ENCODE assay signal across 25 cellular contexts in the genomic region with DNA sequence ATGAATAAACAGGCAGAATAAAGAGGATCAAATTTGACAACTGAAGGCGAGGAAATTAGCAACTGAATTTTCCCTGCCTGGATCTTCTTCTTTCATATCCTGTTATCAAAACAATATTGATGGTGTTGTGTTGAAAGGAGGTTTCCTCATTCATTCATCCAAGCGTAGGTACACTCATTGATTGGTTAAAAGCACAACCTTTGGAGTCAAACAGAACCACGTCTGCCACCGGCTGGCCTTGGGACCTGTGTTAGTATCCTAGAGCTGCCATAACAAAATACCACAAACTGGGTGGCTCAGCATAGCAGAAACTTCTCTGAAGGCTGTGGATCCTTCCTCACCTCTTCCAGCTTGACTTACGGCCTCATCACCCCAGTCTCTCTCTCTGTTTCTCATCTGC.
DNase-seq lines count a peak whose midpoint lies in the region; ATAC-seq, FAIRE-seq and TF ChIP-seq lines count a peak whose summit lies in the region.
"Had no signal": no experiment of that assay in that cellular context is flagged by ENCODE, and none has a peak within 500 bp of the region (broad histone marks: within the 10 kb centered on the region; RNA-seq: fewer than 3 reads in every experiment).

No MANE protein-coding gene starts in this region.

- 20% methylated on average over 5 of the region's 5 CpGs for WGBS in HepG2 (ENCODE audit: low lambda C conversion rate)
- 57% methylated on average over 4 of the region's 5 CpGs for WGBS in right lobe of liver (ENCODE audit: insufficient coverage, low coverage, low lambda C conversion rate, missing lambda C conversion rate)

- peak overlapping the region; percentile 71 for H3K27ac ChIP-seq in HepG2 (ENCODE audit: extremely low read length, insufficient read depth, low read length)
- peak overlapping the region in 2 of 3 donors; percentile 33 to 51 for H3K27ac ChIP-seq in right lobe of liver
- H3K27ac ChIP-seq: BLaER1 had no signal

- FAIRE-seq in HepG2 (lab: Jason Lieb, UNC) = peak; percentile 64
- FAIRE-seq: A204.1, GM12878, GM12892, GM19239 had no signal

- TF ChIP-seq CTCF in HepG2 (CRISPR knock-in tag; IDR thresholded peaks at IDR 0.05) (0 out of 2 replicates have a peak, but pooled peaks have one; percentile 13), right lobe of liver (IDR thresholded peaks at IDR 0.05) (no peak), GM13976 (IDR thresholded peaks at IDR 0.05; ENCODE audit: borderline replicate concordance, control extremely low read depth, extremely low read depth, insufficient read depth, missing control alignments) (no peak)

- no peaks in the 10 kb centered on the region for H3K79me2 ChIP-seq in HepG2 (ENCODE audit: insufficient read depth, low read length)

- TF ChIP-seq RAD21 in HepG2 (CRISPR knock-in tag; IDR thresholded peaks at IDR 0.05) = no peak

- H4K20me1 ChIP-seq in HepG2 (ENCODE audit: insufficient read depth, low read length) = no peaks in the 10 kb centered on the region
- H4K20me1 ChIP-seq: BLaER1 had no signal

- no peak overlapping the region for H3K4me3 ChIP-seq in HepG2 (replicated peaks in 1 of 3; ENCODE audit: insufficient read depth in 1 of 3, low read depth in 2 of 3, low read length in 3 of 3)
- no peak overlapping the region for H3K4me3 ChIP-seq in right lobe of liver
- H3K4me3 ChIP-seq: BLaER1, GM12878 had no signal

- in situ Hi-C loops in HepG2 (cut with HindIII; ENCODE audit: extremely low pct_ligation_motif_present, low pct_unique_long_range_greater_than_20kb) (no loop called here), GM13976 (cut with MboI; ENCODE audit: low sequenced_read_pairs, unreplicated experiment) (loop anchor here (25.0 kb wide), 1 partner anchor 195 kb away; no protein-coding TSS in a partner anchor)

- CTCF ChIA-PET in HepG2 (lab: Yijun Ruan, JAX; ENCODE audit: low intra/inter-chr PET ratio, low total read pairs) = no interaction called here

- TF ChIP-seq EP300 in HepG2 (IDR thresholded peaks at IDR 0.05; ENCODE audit: low read depth in 2 of 2, low read length in 2 of 2) (peak in 1 of 2 experiments; percentile 30; a peak in 1 of 4 replicates), HepG2 (CRISPR knock-in tag; IDR thresholded peaks at IDR 0.05; ENCODE audit: borderline replicate concordance) (no peak)

- ATAC-seq in HepG2 (peak; percentile 98), right lobe of liver (peak; percentile 95 to 99 (median 98)), GM21717 (IDR thresholded peaks at IDR 0.05; ENCODE audit: unreplicated experiment) (no peak)
- ATAC-seq: GM12878 had no signal

- no peaks in the 10 kb centered on the region; a peak in 1 of 5 replicates for H3K27me3 ChIP-seq in HepG2 (ENCODE audit: control insufficient read depth in 1 of 2, insufficient read depth in 2 of 2, low read length in 2 of 2)
- H3K27me3 ChIP-seq in right lobe of liver = no peaks in the 10 kb centered on the region
- H3K27me3 ChIP-seq: BE2C, BLaER1 had no signal

- H3K4me2 ChIP-seq in HepG2 (ENCODE audit: low read depth, low read length) = peak overlapping the region; percentile 23
- H3K4me2 ChIP-seq: BLaER1 had no signal

- TF ChIP-seq POLR2A in HepG2 (IDR thresholded peaks at IDR 0.05; ENCODE audit: insufficient read depth in 1 of 2, low read depth in 2 of 2, low read length in 2 of 2) (no peak), right lobe of liver (IDR thresholded peaks at IDR 0.05) (peak; percentile 20)

- DNase-seq in HepG2 (ENCODE audit: low spot score) (peak; percentile 80), right lobe of liver (peak; percentile 55 to 77 (median 68)), NCI-H345 (lab: John Stamatoyannopoulos, UW) (no peak), GM13976 (ENCODE audit: low spot score) (no peak)
- DNase-seq: 8988T; ACHN; BE2C; C1 segment of cervical spinal cord; CD4-positive, alpha-beta memory T cell; CD4-positive, CD25-positive, alpha-beta regulatory T cell; CD8-positive, alpha-beta memory T cell; COR-L47; DMS 273 treated with DMSO at 0.1 percent for 48 hours; DMS153; DMS53; DMS79; DND-41; EL; GDM1 had no signal

- no peak overlapping the region for H2AFZ ChIP-seq in HepG2 (ENCODE audit: low read length)

- intact Hi-C loops in HepG2 (cut with micrococcal nuclease; ENCODE audit: unreplicated experiment) = no loop called here
- intact Hi-C loops in right lobe of liver (cut with DNase I) = no loop called here

- H3K4me1 ChIP-seq in HepG2 (ENCODE audit: insufficient read depth, low read length) = peaks cover 26% of the 10 kb centered on the region
- peaks cover 0 to 12% (median 4%) of the 10 kb centered on the region in 4 donors for H3K4me1 ChIP-seq in right lobe of liver
- H3K4me1 ChIP-seq: BE2C, BLaER1 had no signal

- POLR2A ChIA-PET in HepG2 (lab: Yijun Ruan, JAX) = no interaction called here

- H3K9me3 ChIP-seq in HepG2 (ENCODE audit: low read length) (no peaks in the 10 kb centered on the region), right lobe of liver (no peaks in the 10 kb centered on the region)
- H3K9me3 ChIP-seq: BE2C had no signal

- H3K36me3 ChIP-seq in HepG2 (replicated peaks in 1 of 2; ENCODE audit: control insufficient read depth in 1 of 2, insufficient read depth in 2 of 2, low read length in 2 of 2) = peaks cover 0 to 1% of the 10 kb centered on the region in 2 experiments; a peak in 1 of 5 replicates
- no peaks in the 10 kb centered on the region for H3K36me3 ChIP-seq in right lobe of liver
- H3K36me3 ChIP-seq: BE2C had no signal

- H3K9ac ChIP-seq in HepG2 (ENCODE audit: insufficient read depth, low read depth, low read length) = no peak overlapping the region
- H3K9ac ChIP-seq: BLaER1 had no signal

- BruUV-seq in HepG2 (replicated peaks; lab: Mats Ljungman, UMichigan) = no TSS peak

TF ChIP-seq in HepG2, 621 proteins besides CTCF, POLR2A, EP300 and RAD21 (continues in another document):
- TF ChIP-seq, protein P1, sequence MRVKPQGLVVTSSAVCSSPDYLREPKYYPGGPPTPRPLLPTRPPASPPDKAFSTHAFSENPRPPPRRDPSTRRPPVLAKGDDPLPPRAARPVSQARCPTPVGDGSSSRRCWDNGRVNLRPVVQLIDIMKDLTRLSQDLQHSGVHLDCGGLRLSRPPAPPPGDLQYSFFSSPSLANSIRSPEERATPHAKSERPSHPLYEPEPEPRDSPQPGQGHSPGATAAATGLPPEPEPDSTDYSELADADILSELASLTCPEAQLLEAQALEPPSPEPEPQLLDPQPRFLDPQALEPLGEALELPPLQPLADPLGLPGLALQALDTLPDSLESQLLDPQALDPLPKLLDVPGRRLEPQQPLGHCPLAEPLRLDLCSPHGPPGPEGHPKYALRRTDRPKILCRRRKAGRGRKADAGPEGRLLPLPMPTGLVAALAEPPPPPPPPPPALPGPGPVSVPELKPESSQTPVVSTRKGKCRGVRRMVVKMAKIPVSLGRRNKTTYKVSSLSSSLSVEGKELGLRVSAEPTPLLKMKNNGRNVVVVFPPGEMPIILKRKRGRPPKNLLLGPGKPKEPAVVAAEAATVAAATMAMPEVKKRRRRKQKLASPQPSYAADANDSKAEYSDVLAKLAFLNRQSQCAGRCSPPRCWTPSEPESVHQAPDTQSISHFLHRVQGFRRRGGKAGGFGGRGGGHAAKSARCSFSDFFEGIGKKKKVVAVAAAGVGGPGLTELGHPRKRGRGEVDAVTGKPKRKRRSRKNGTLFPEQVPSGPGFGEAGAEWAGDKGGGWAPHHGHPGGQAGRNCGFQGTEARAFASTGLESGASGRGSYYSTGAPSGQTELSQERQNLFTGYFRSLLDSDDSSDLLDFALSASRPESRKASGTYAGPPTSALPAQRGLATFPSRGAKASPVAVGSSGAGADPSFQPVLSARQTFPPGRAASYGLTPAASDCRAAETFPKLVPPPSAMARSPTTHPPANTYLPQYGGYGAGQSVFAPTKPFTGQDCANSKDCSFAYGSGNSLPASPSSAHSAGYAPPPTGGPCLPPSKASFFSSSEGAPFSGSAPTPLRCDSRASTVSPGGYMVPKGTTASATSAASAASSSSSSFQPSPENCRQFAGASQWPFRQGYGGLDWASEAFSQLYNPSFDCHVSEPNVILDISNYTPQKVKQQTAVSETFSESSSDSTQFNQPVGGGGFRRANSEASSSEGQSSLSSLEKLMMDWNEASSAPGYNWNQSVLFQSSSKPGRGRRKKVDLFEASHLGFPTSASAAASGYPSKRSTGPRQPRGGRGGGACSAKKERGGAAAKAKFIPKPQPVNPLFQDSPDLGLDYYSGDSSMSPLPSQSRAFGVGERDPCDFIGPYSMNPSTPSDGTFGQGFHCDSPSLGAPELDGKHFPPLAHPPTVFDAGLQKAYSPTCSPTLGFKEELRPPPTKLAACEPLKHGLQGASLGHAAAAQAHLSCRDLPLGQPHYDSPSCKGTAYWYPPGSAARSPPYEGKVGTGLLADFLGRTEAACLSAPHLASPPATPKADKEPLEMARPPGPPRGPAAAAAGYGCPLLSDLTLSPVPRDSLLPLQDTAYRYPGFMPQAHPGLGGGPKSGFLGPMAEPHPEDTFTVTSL (CRISPR knock-in tag; IDR thresholded peaks at IDR 0.05; ENCODE audit: borderline replicate concordance) = peak; percentile 38; the same call in 1 of the 2 replicates
- TF ChIP-seq, protein P2, sequence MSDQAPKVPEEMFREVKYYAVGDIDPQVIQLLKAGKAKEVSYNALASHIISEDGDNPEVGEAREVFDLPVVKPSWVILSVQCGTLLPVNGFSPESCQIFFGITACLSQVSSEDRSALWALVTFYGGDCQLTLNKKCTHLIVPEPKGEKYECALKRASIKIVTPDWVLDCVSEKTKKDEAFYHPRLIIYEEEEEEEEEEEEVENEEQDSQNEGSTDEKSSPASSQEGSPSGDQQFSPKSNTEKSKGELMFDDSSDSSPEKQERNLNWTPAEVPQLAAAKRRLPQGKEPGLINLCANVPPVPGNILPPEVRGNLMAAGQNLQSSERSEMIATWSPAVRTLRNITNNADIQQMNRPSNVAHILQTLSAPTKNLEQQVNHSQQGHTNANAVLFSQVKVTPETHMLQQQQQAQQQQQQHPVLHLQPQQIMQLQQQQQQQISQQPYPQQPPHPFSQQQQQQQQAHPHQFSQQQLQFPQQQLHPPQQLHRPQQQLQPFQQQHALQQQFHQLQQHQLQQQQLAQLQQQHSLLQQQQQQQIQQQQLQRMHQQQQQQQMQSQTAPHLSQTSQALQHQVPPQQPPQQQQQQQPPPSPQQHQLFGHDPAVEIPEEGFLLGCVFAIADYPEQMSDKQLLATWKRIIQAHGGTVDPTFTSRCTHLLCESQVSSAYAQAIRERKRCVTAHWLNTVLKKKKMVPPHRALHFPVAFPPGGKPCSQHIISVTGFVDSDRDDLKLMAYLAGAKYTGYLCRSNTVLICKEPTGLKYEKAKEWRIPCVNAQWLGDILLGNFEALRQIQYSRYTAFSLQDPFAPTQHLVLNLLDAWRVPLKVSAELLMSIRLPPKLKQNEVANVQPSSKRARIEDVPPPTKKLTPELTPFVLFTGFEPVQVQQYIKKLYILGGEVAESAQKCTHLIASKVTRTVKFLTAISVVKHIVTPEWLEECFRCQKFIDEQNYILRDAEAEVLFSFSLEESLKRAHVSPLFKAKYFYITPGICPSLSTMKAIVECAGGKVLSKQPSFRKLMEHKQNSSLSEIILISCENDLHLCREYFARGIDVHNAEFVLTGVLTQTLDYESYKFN (CRISPR knock-in tag; conservative IDR thresholded peaks at IDR 0.05) = peak; percentile 76

Comparison
In these comparisons a context has a peak if more than half of its experiments do, and no peak if none do; other contexts are left out.
1. DNase-seq: peak in HepG2 (single experiment) and right lobe of liver (3 of 3); none in NCI-H345 (single experiment) and GM13976 (single experiment).